Comparison of ENCODE assay signal across 9 cellular contexts in genomic region chr11:43578346-43579170, GRCh38.
A peak's percentile ranks its signal among the peaks of the same experiment; 100 is the strongest.
DNase-seq lines count a peak whose midpoint lies in the region; ATAC-seq and TF ChIP-seq lines count a peak whose summit lies in the region.
"Had no signal": no experiment of that assay in that cellular context is flagged by ENCODE, and none has a peak within 500 bp of the region (broad histone marks: within the 10 kb centered on the region; RNA-seq: fewer than 3 reads in every experiment).

No MANE protein-coding gene starts in this region.

- H3K4me3 ChIP-seq in fibroblast of villous mesenchyme (ENCODE audit: low read depth, low read length), result peak overlapping the region; percentile 58

- peaks cover 9% of the 10 kb centered on the region for H3K36me3 Mint-ChIP-seq in T-helper 17 cell (ENCODE audit: low read depth)

- no peak for TF ChIP-seq CTCF in fibroblast of villous mesenchyme (IDR thresholded peaks at IDR 0.05; ENCODE audit: insufficient read depth, low read depth, low read length)

- H3K4me3 Mint-ChIP-seq in T-helper 17 cell, result peak overlapping the region; percentile 81

- no peaks in the 10 kb centered on the region for H3K9me3 ChIP-seq in T-helper 17 cell (ENCODE audit: control insufficient read depth, low read length, poor library complexity, severe bottlenecking)

- H3K4me1 Mint-ChIP-seq in T-helper 17 cell, result peaks cover 17% of the 10 kb centered on the region

- no peak overlapping the region for H3K27ac Mint-ChIP-seq in T-helper 17 cell
- H3K27ac Mint-ChIP-seq: CD4-positive, CD25-positive, alpha-beta regulatory T cell had no signal

- H3K27me3 Mint-ChIP-seq in T-helper 17 cell, result peaks cover 91% of the 10 kb centered on the region

- peak; percentile 47 for DNase-seq in NCI-H748 (lab: John Stamatoyannopoulos, UW; ENCODE audit: unreplicated experiment)
- DNase-seq in NCI-H748 treated with DMSO at 0.1 percent for 48 hours (lab: John Stamatoyannopoulos, UW), result no peak
- DNase-seq in T-helper 17 cell, result no peak
- peak; percentile 13 for DNase-seq in fibroblast of villous mesenchyme (ENCODE audit: low read depth)
- DNase-seq in stimulated activated naive CD8-positive, alpha-beta T cell treated with anti-CD3 and anti-CD28 coated beads, Interleukin-15, Interleukin-2, amounts not matched to agents 100 U/mL and 50 U/mL, for 24 hours, result peak; percentile 7
- DNase-seq in NCI-H1092 (lab: John Stamatoyannopoulos, UW), result no peak

- no peak for ATAC-seq in T-helper 17 cell
- no peak for ATAC-seq in stimulated activated naive CD8-positive, alpha-beta T cell treated with anti-CD3 and anti-CD28 coated beads, Interleukin-15, Interleukin-2, amounts not matched to agents 100 U/mL and 50 U/mL, for 24 hours
- ATAC-seq in GM21723 (IDR thresholded peaks at IDR 0.05; ENCODE audit: unreplicated experiment), result no peak
- ATAC-seq in HG03097 (IDR thresholded peaks at IDR 0.05; ENCODE audit: low FRiP score, unreplicated experiment), result no peak

Comparison
In these comparisons a context has a peak if more than half of its experiments do, and no peak if none do; other contexts are left out.
1. DNase-seq: peak in NCI-H748 (single experiment), fibroblast of villous mesenchyme (single experiment) and stimulated activated naive CD8-positive, alpha-beta T cell treated with anti-CD3 and anti-CD28 coated beads, Interleukin-15, Interleukin-2, amounts not matched to agents 100 U/mL and 50 U/mL, for 24 hours (single experiment); none in NCI-H748 treated with DMSO at 0.1 percent for 48 hours (single experiment), T-helper 17 cell (0 of 3) and NCI-H1092 (single experiment).